Comparison of ENCODE assay signal across 8 cellular contexts in the genomic region with DNA sequence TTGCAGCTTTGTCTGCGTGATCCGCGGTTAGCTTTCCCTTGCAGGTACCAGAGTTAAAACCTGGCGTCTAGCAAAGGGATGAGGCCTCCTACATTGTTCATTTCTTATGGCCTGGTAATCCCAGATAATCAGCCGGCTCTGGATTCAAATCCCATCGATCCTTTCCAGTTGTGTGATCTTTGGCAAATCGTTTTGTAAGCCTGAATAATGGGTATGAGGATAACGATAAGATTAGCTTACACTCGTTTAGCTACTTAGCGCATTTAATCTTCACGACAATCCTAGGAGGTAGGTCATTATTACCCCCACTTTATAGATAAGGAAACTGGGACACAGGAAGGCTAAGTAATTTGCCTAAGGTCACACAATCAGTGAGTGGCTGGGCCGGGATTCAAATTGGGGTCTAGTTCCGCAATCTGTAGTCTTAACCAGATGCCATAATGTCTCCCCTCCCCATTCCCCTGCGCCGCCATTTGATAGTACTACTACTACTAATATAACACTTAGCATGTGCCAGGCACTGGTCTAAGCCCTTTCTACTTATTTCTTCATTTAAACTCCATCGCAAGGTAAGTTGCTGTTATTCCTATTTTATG. TPM values are rescaled to one million over a fixed set of nuclear protein-coding genes. Genes with fewer than 3 reads are reported as not detected.
DNase-seq lines count a peak whose midpoint lies in the region; TF ChIP-seq lines count a peak whose summit lies in the region.

No MANE protein-coding gene starts in this region.

- peaks cover 0 to 25% (median 4%) of the 10 kb centered on the region in 4 donors for H3K4me1 ChIP-seq in Peyer's patch
- peaks cover 27 to 56% (median 33%) of the 10 kb centered on the region in 3 donors for H3K4me1 ChIP-seq in esophagus squamous epithelium
- H3K4me1 ChIP-seq in skeletal muscle satellite cell (ENCODE audit: control insufficient read depth, insufficient read depth, low read length): peaks cover 23% of the 10 kb centered on the region

- DNase-seq in SIG-M5 treated with dmso at 0.1 percent for 504 hours (lab: John Stamatoyannopoulos, UW; ENCODE audit: unreplicated experiment): peak; percentile 23
- no peak for DNase-seq in SIG-M5 (lab: John Stamatoyannopoulos, UW)
- DNase-seq in Peyer's patch: peak in 1 of 3 donors; percentile 42
- DNase-seq in esophagus squamous epithelium (lab: John Stamatoyannopoulos, UW): no peak
- DNase-seq in substantia nigra (lab: John Stamatoyannopoulos, UW): no peak
- no peak for DNase-seq in SK-N-DZ (ENCODE audit: low spot score)
- no peak for DNase-seq in GM20000 (ENCODE audit: low spot score)

- peak overlapping the region; percentile 81 for H3K9ac ChIP-seq in skeletal muscle satellite cell (ENCODE audit: low read depth, low read length)

- H3K4me2 ChIP-seq in skeletal muscle satellite cell (ENCODE audit: low read length): peak overlapping the region; percentile 82

- TF ChIP-seq CTCF in Peyer's patch (IDR thresholded peaks at IDR 0.05): no peak
- TF ChIP-seq CTCF in esophagus squamous epithelium (IDR thresholded peaks at IDR 0.05): no peak
- TF ChIP-seq CTCF in GM20000 (IDR thresholded peaks at IDR 0.05; ENCODE audit: extremely low read depth, missing control alignments): no peak

- H3K36me3 ChIP-seq in Peyer's patch (no peaks in the 10 kb centered on the region), esophagus squamous epithelium (peaks cover 0 to 4% (median 0%) of the 10 kb centered on the region in 3 donors), skeletal muscle satellite cell (ENCODE audit: insufficient read depth, low read length) (peaks cover 18% of the 10 kb centered on the region)

- H3K4me3 ChIP-seq in Peyer's patch (peak overlapping the region; percentile 46 to 58 (median 52)), esophagus squamous epithelium (peak overlapping the region in 3 of 4 donors; percentile 59 to 71 (median 61)), skeletal muscle satellite cell (ENCODE audit: low read length) (peak overlapping the region; percentile 75)

- H3K27me3 ChIP-seq in Peyer's patch: no peaks in the 10 kb centered on the region
- no peaks in the 10 kb centered on the region for H3K27me3 ChIP-seq in esophagus squamous epithelium
- H3K27me3 ChIP-seq in skeletal muscle satellite cell (ENCODE audit: control insufficient read depth, insufficient read depth, low read length): peaks cover 4% of the 10 kb centered on the region

- intact Hi-C loops in esophagus squamous epithelium (cut with DNase I): no loop called here

- TF ChIP-seq POLR2A in Peyer's patch (IDR thresholded peaks at IDR 0.05) (no peak), esophagus squamous epithelium (IDR thresholded peaks at IDR 0.05) (no peak)

- no peaks in the 10 kb centered on the region for H3K9me3 ChIP-seq in Peyer's patch
- no peaks in the 10 kb centered on the region for H3K9me3 ChIP-seq in esophagus squamous epithelium
- no peaks in the 10 kb centered on the region for H3K9me3 ChIP-seq in skeletal muscle satellite cell (replicated peaks; ENCODE audit: low read length)

- WGBS in esophagus squamous epithelium, 2 donors: 61 to 73% methylated on average over 5 to 15 of the region's 16 CpGs

- peak overlapping the region in 3 of 4 donors; percentile 53 to 80 (median 74) for H3K27ac ChIP-seq in Peyer's patch
- H3K27ac ChIP-seq in esophagus squamous epithelium: peak overlapping the region; percentile 62 to 85 (median 80)
- H3K27ac ChIP-seq in substantia nigra (ENCODE audit: low read depth, low read length, poor library complexity, severe bottlenecking): no peak overlapping the region

RNA-seq across cellular contexts. Expression of gene UBA1, which starts 1.7 kb away (rescaled TPM):
- 100 to 1,000 TPM; 114 to 203 (median 146) TPM for total RNA-seq in Peyer's patch
- 100 to 1,000 TPM; 126 to 238 (median 153) TPM for total RNA-seq in esophagus squamous epithelium
- total RNA-seq in skeletal muscle satellite cell (2012; rRNA removed): 176 and 202 TPM in 2 replicates
- 199 and 202 TPM in 2 replicates for polyA plus RNA-seq in SK-N-DZ (2014; cell fraction: cytosol; rRNA removed)
- polyA plus RNA-seq in SK-N-DZ (2014; cell fraction: nucleus; rRNA removed): 118 and 153 TPM in 2 replicates

RNA-seq across cellular contexts. Expression of gene CDK16, which starts 26.6 kb away (rescaled TPM):
- total RNA-seq in Peyer's patch (100 to 1,000 TPM; 118 to 188 (median 154) TPM), esophagus squamous epithelium (100 to 1,000 TPM in 2 of 4 donors, 10 to 100 TPM in 2; 78.1 to 115 (median 99.4) TPM)
- total RNA-seq in skeletal muscle satellite cell (2012; rRNA removed): 88.2 and 93.7 TPM in 2 replicates
- polyA plus RNA-seq in SK-N-DZ (2014; cell fraction: cytosol; rRNA removed): 80.1 and 95.4 TPM in 2 replicates
- polyA plus RNA-seq in SK-N-DZ (2014; cell fraction: nucleus; rRNA removed): 186 and 231 TPM in 2 replicates

RNA-seq across cellular contexts. Expression of gene USP11, which starts 40.9 kb away (rescaled TPM):
- total RNA-seq in Peyer's patch: 10 to 100 TPM; 19.8 to 66.8 (median 27.3) TPM
- total RNA-seq in esophagus squamous epithelium: 10 to 100 TPM in 3 of 4 donors, 1 to 10 TPM in 1; 6.6 to 26.9 (median 21.3) TPM
- 21.3 and 32.8 TPM in 2 replicates for total RNA-seq in skeletal muscle satellite cell (2012; rRNA removed)
- 75.5 and 78.1 TPM in 2 replicates for polyA plus RNA-seq in SK-N-DZ (2014; cell fraction: cytosol; rRNA removed)
- 106 and 131 TPM in 2 replicates for polyA plus RNA-seq in SK-N-DZ (2014; cell fraction: nucleus; rRNA removed)

RNA-seq across cellular contexts. Expression of gene RBM10, which starts 46.9 kb away (rescaled TPM):
- total RNA-seq in Peyer's patch (10 to 100 TPM; 24.9 to 47.0 (median 35.3) TPM), esophagus squamous epithelium (10 to 100 TPM; 28.1 to 35.6 (median 28.6) TPM)
- 52.2 and 53.7 TPM in 2 replicates for total RNA-seq in skeletal muscle satellite cell (2012; rRNA removed)
- 60.0 and 60.5 TPM in 2 replicates for polyA plus RNA-seq in SK-N-DZ (2014; cell fraction: cytosol; rRNA removed)
- 54.2 and 64.8 TPM in 2 replicates for polyA plus RNA-seq in SK-N-DZ (2014; cell fraction: nucleus; rRNA removed)

RNA-seq across cellular contexts. Expression of gene NDUFB11, which starts 47.4 kb away (rescaled TPM):
- 10 to 100 TPM; 42.6 to 60.2 (median 53.5) TPM for total RNA-seq in Peyer's patch
- 10 to 100 TPM; 41.4 to 74.6 (median 59.8) TPM for total RNA-seq in esophagus squamous epithelium
- total RNA-seq in skeletal muscle satellite cell (2012; rRNA removed): 55.5 and 58.3 TPM in 2 replicates
- 144 and 154 TPM in 2 replicates for polyA plus RNA-seq in SK-N-DZ (2014; cell fraction: cytosol; rRNA removed)
- polyA plus RNA-seq in SK-N-DZ (2014; cell fraction: nucleus; rRNA removed): 87.7 and 101 TPM in 2 replicates
